ENCODE assay signal across 8 cellular contexts in genomic region chr21:42258150-42258884, GRCh38.
DNase-seq lines count a peak whose midpoint lies in the region; ATAC-seq lines count a peak whose summit lies in the region.

No MANE protein-coding gene starts in this region.

- DNase-seq in Ammon's horn (ENCODE audit: low spot score) (peak; percentile 80), NCI-H2171 treated with DMSO at 0.1 percent for 48 hours (lab: John Stamatoyannopoulos, UW) (peak; percentile 41), left kidney (ENCODE audit: low read depth, low spot score) (peak; percentile 81)
- peak; percentile 75 to 77 for DNase-seq in activated CD4-positive, alpha-beta T cell treated with anti-CD3 and anti-CD28 coated beads for 24 hours (ENCODE audit: low read depth in 2 of 2)
- peak; percentile 76 to 81 for DNase-seq in central memory CD8-positive, alpha-beta T cell (ENCODE audit: low spot score in 2 of 2)
- DNase-seq in stimulated activated CD4-positive, alpha-beta T cell treated with anti-CD3 and anti-CD28 coated beads, TNF-alpha, amount 100 ng/mL, for 1 hour (ENCODE audit: low read depth in 3 of 3, low spot score in 1 of 3): peak; percentile 63 to 78 (median 64)

- H3K27ac Mint-ChIP-seq in central memory CD8-positive, alpha-beta T cell (ENCODE audit: low read depth): peak overlapping the region; percentile 50

- H3K36me3 Mint-ChIP-seq in central memory CD8-positive, alpha-beta T cell (ENCODE audit: insufficient read depth): peaks cover 9% of the 10 kb centered on the region

- H3K27me3 Mint-ChIP-seq in central memory CD8-positive, alpha-beta T cell: no peaks in the 10 kb centered on the region

- no peaks in the 10 kb centered on the region for H3K9me3 Mint-ChIP-seq in central memory CD8-positive, alpha-beta T cell

- H3K4me1 Mint-ChIP-seq in central memory CD8-positive, alpha-beta T cell: peaks cover 27% of the 10 kb centered on the region

- H3K4me3 Mint-ChIP-seq in central memory CD8-positive, alpha-beta T cell: no peak overlapping the region

- peak; percentile 63 for ATAC-seq in GM21515 (IDR thresholded peaks at IDR 0.05; ENCODE audit: unreplicated experiment)
- ATAC-seq in central memory CD8-positive, alpha-beta T cell (replicated peaks; ENCODE audit: extremely low read depth, poor library complexity, severe bottlenecking): peak; percentile 81
- no peak for ATAC-seq in GM18517 (IDR thresholded peaks at IDR 0.05; ENCODE audit: unreplicated experiment)
